1 cellular context compared by ENCODE assay signal in genomic region chr10:12081879-12082560, GRCh38.
TF ChIP-seq lines count a peak whose summit lies in the region.

No MANE protein-coding gene starts in this region.

TF ChIP-seq in WTC11, 78 proteins besides CTCF, POLR2A, EP300 and RAD21:
- TF ChIP-seq, protein P1, sequence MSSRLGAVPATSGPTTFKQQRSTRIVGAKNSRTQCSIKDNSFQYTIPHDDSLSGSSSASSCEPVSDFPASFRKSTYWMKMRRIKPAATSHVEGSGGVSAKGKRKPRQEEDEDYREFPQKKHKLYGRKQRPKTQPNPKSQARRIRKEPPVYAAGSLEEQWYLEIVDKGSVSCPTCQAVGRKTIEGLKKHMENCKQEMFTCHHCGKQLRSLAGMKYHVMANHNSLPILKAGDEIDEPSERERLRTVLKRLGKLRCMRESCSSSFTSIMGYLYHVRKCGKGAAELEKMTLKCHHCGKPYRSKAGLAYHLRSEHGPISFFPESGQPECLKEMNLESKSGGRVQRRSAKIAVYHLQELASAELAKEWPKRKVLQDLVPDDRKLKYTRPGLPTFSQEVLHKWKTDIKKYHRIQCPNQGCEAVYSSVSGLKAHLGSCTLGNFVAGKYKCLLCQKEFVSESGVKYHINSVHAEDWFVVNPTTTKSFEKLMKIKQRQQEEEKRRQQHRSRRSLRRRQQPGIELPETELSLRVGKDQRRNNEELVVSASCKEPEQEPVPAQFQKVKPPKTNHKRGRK (CRISPR knock-in tag; IDR thresholded peaks at IDR 0.05; ENCODE audit: borderline replicate concordance): no peak
- TF ChIP-seq ZNF121 (CRISPR knock-in tag; IDR thresholded peaks at IDR 0.05) (peak; percentile 83; the same call in 1 of the 2 replicates), TCF7 (CRISPR knock-in tag; IDR thresholded peaks at IDR 0.05; ENCODE audit: low read depth) (no peak), ZNF532 (CRISPR knock-in tag; IDR thresholded peaks at IDR 0.05; ENCODE audit: borderline replicate concordance) (no peak), MYBL2 (CRISPR knock-in tag; IDR thresholded peaks at IDR 0.05) (no peak), NR3C1 (CRISPR knock-in tag; conservative IDR thresholded peaks at IDR 0.05; ENCODE audit: low read depth) (no peak), NFE2L1 (CRISPR knock-in tag; IDR thresholded peaks at IDR 0.05) (no peak)
- TF ChIP-seq, protein P2, sequence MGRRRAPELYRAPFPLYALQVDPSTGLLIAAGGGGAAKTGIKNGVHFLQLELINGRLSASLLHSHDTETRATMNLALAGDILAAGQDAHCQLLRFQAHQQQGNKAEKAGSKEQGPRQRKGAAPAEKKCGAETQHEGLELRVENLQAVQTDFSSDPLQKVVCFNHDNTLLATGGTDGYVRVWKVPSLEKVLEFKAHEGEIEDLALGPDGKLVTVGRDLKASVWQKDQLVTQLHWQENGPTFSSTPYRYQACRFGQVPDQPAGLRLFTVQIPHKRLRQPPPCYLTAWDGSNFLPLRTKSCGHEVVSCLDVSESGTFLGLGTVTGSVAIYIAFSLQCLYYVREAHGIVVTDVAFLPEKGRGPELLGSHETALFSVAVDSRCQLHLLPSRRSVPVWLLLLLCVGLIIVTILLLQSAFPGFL (CRISPR knock-in tag; IDR thresholded peaks at IDR 0.05; ENCODE audit: borderline replicate concordance): no peak
TF ChIP-seq in WTC11: peak in this region for 1.
